In genomic region chr10:21517134-21517982, GRCh38 we compare ENCODE assay signal across 8 cellular contexts. TPM values are rescaled to one million over a fixed set of nuclear protein-coding genes. Genes with fewer than 3 reads are reported as not detected.
DNase-seq lines count a peak whose midpoint lies in the region; ATAC-seq and TF ChIP-seq lines count a peak whose summit lies in the region.

No MANE protein-coding gene starts in this region.

- ATAC-seq in GM18858 (IDR thresholded peaks at IDR 0.05; ENCODE audit: unreplicated experiment), result peak; percentile 33
- ATAC-seq in HG03045 (IDR thresholded peaks at IDR 0.05; ENCODE audit: unreplicated experiment), result peak; percentile 65
- ATAC-seq in stimulated activated naive CD8-positive, alpha-beta T cell treated with anti-CD3 and anti-CD28 coated beads, Interleukin-15, Interleukin-2, amounts not matched to agents 100 U/mL and 50 U/mL, for 24 hours, result peak; percentile 51

- TF ChIP-seq CTCF in C4-2B (conservative IDR thresholded peaks at IDR 0.05), result peak; percentile 25; the same call in 1 of the 2 replicates

- peak; percentile 82 for DNase-seq in RPMI8226
- DNase-seq in cerebellum (ENCODE audit: low spot score), result peak; percentile 65
- peak; percentile 81 for DNase-seq in left kidney (ENCODE audit: low read depth, low spot score)
- DNase-seq in stimulated activated naive CD8-positive, alpha-beta T cell treated with anti-CD3 and anti-CD28 coated beads, Interleukin-15, Interleukin-2, amounts not matched to agents 100 U/mL and 50 U/mL, for 24 hours, result peak; percentile 42
- DNase-seq in NCI-H1436 (lab: John Stamatoyannopoulos, UW), result no peak

- H3K27ac ChIP-seq in C4-2B, result no peak overlapping the region

RNA-seq across cellular contexts. Expression of gene SKIDA1, which starts 8.1 kb away (rescaled TPM):
- total RNA-seq in cerebellum, result 8.8 TPM

RNA-seq across cellular contexts. Expression of gene MLLT10, which starts 16.7 kb away (rescaled TPM):
- total RNA-seq in cerebellum, result 74.9 TPM
